ENCODE assay signal across 8 cellular contexts in genomic region chr16:9159839-9160550, GRCh38.
DNase-seq lines count a peak whose midpoint lies in the region; ATAC-seq and TF ChIP-seq lines count a peak whose summit lies in the region.

No MANE protein-coding gene starts in this region.

- H3K4me3 ChIP-seq in IMR-90 (ENCODE audit: insufficient read depth, low read depth, low read length) = no peak overlapping the region
- H3K4me3 ChIP-seq in lower lobe of right lung = no peak overlapping the region

- no peak overlapping the region for H3K56ac ChIP-seq in IMR-90 (ENCODE audit: extremely low read depth, insufficient read depth, low read length)

- H2AFZ ChIP-seq in IMR-90 (replicated peaks; ENCODE audit: low read length, poor library complexity) = peak overlapping the region; percentile 36

- H2BK120ac ChIP-seq in IMR-90 (ENCODE audit: low read depth, low read length) = no peak overlapping the region

- no peak overlapping the region for H4K8ac ChIP-seq in IMR-90 (ENCODE audit: low read depth in 2 of 2, low read length in 2 of 2)

- no peak overlapping the region for H4K5ac ChIP-seq in IMR-90 (ENCODE audit: low read depth, low read length)

- no peaks in the 10 kb centered on the region for H4K20me1 ChIP-seq in IMR-90 (ENCODE audit: insufficient read depth, low read length)

- no peaks in the 10 kb centered on the region for H3K27me3 ChIP-seq in IMR-90 (ENCODE audit: control insufficient read depth, insufficient read depth, low read length)
- peaks cover 4% of the 10 kb centered on the region for H3K27me3 ChIP-seq in lower lobe of right lung (ENCODE audit: low read depth)

- H3K9me1 ChIP-seq in IMR-90 (ENCODE audit: insufficient read depth, low read length) = no peaks in the 10 kb centered on the region

- no peak overlapping the region for H2BK5ac ChIP-seq in IMR-90 (ENCODE audit: low read depth, low read length, poor library complexity, severe bottlenecking)

- H3K4ac ChIP-seq in IMR-90 (ENCODE audit: low read depth, low read length) = no peak overlapping the region

- no peak for TF ChIP-seq POLR2A in IMR-90 (IDR thresholded peaks at IDR 0.05; ENCODE audit: low read depth, low read length)

- H3K23ac ChIP-seq in IMR-90 (ENCODE audit: low read depth, low read length) = no peak overlapping the region

- POLR2A ChIA-PET in IMR-90 (lab: Charles Lee; ENCODE audit: unreplicated experiment) = no interaction called here

- peak; percentile 99 for ATAC-seq in IMR-90 (ENCODE audit: low read depth)
- ATAC-seq in lower lobe of right lung = peak; percentile 82 to 83
- ATAC-seq in HG03442 (IDR thresholded peaks at IDR 0.05; ENCODE audit: unreplicated experiment) = no peak

- H3K9me3 ChIP-seq in IMR-90 (ENCODE audit: control insufficient read depth, insufficient read depth, low read length) = no peaks in the 10 kb centered on the region
- H3K9me3 ChIP-seq in lower lobe of right lung = no peaks in the 10 kb centered on the region

- WGBS in IMR-90 (ENCODE audit: extremely low coverage in 2 of 2, insufficient read length in 1 of 2), 2 experiments = 11% methylated on average over 8 of the region's 15 CpGs; no CpG with 5 or more reads in 1 of the 2 experiments

- H3K27ac ChIP-seq in IMR-90 (ENCODE audit: insufficient read depth, low read length) = no peak overlapping the region
- H3K27ac ChIP-seq in lower lobe of right lung = no peak overlapping the region

- H3K36me3 ChIP-seq in IMR-90 (ENCODE audit: control insufficient read depth, insufficient read depth, low read length) (no peaks in the 10 kb centered on the region), lower lobe of right lung (no peaks in the 10 kb centered on the region)

- no peak overlapping the region for H4K91ac ChIP-seq in IMR-90 (ENCODE audit: insufficient read depth, low read depth, low read length)

- no peak overlapping the region for H3K14ac ChIP-seq in IMR-90 (replicated peaks; ENCODE audit: low read depth, low read length)

- no peak overlapping the region for H3K9ac ChIP-seq in IMR-90 (ENCODE audit: low read depth, low read length)

- intact Hi-C loops in IMR-90 (cut with micrococcal nuclease) (loop anchor here (1.0 to 2.0 kb wide), 3 partner anchors 1021 to 1577 kb away; no protein-coding TSS in a partner anchor), lower lobe of right lung (cut with DNase I) (no loop called here)

- H3K4me1 ChIP-seq in IMR-90 (ENCODE audit: control insufficient read depth, insufficient read depth, low read length) = no peaks in the 10 kb centered on the region
- no peaks in the 10 kb centered on the region for H3K4me1 ChIP-seq in lower lobe of right lung

- no peaks in the 10 kb centered on the region for H3K79me1 ChIP-seq in IMR-90 (ENCODE audit: low read depth in 1 of 2, low read length in 2 of 2)

- dilution Hi-C loops in IMR-90 (cut with HindIII; ENCODE audit: low sequenced_read_pairs, unreplicated experiment) = no loop called here

- CTCF ChIA-PET in IMR-90 (lab: Yijun Ruan, JAX) = interaction anchor here (0.6 kb wide), 1 partner anchor 774 kb away, joined by 3 read pairs; no protein-coding TSS in a partner anchor

- DNase-seq in NCI-H187 (lab: John Stamatoyannopoulos, UW) (peak; percentile 29 to 41), NCI-H187 treated with DMSO at 0.1 percent for 48 hours (lab: John Stamatoyannopoulos, UW) (no peak), IMR-90 (peak; percentile 66), SK-N-DZ (ENCODE audit: low spot score) (peak; percentile 49), dermis blood vessel endothelial cell (peak; percentile 64), lower lobe of right lung (peak; percentile 59), superior temporal gyrus (ENCODE audit: extremely low spot score) (peak; percentile 90)

- no peak overlapping the region for H2BK15ac ChIP-seq in IMR-90 (ENCODE audit: low read depth, low read length)

- in situ Hi-C loops in IMR-90 (cut with MboI; ENCODE audit: low sequenced_read_pairs) = loop anchor here (10.0 to 25.0 kb wide), 3 partner anchors 1027 to 1585 kb away; partner anchors contain the start of genes GRIN2A and NUBP1

- no peak overlapping the region for H3K18ac ChIP-seq in IMR-90 (ENCODE audit: low read depth, low read length)

- peak overlapping the region; percentile 25; the same call in 1 of the 2 replicates for H3K4me2 ChIP-seq in IMR-90 (ENCODE audit: low read depth, low read length)

- no peak overlapping the region for H2AK5ac ChIP-seq in IMR-90 (ENCODE audit: low read depth, low read length)

- TF ChIP-seq CTCF in IMR-90 (conservative IDR thresholded peaks at IDR 0.05; ENCODE audit: low read depth, low read length) (peak; percentile 83), lower lobe of right lung (IDR thresholded peaks at IDR 0.05) (peak; percentile 69)

- no peak overlapping the region for H2AK9ac ChIP-seq in IMR-90 (replicated peaks; ENCODE audit: low read depth, low read length, poor library complexity)

- BruUV-seq in IMR-90 (replicated peaks; lab: Mats Ljungman, UMichigan) = no TSS peak

- H2BK20ac ChIP-seq in IMR-90 (ENCODE audit: low read depth, low read length) = no peak overlapping the region

- peak; percentile 81 for TF ChIP-seq RAD21 in IMR-90 (IDR thresholded peaks at IDR 0.05; ENCODE audit: low read length)

TF ChIP-seq in IMR-90, 13 proteins besides CTCF, POLR2A, EP300 and RAD21:
- TF ChIP-seq USF2 (IDR thresholded peaks at IDR 0.05; ENCODE audit: low read depth, low read length) = no peak
- peak; percentile 69 for TF ChIP-seq SMC3 (IDR thresholded peaks at IDR 0.05; ENCODE audit: low read depth, low read length)
